9 cellular contexts compared by ENCODE assay signal in genomic region chr9:77291714-77292113, GRCh38.
DNase-seq lines count a peak whose midpoint lies in the region; ATAC-seq and TF ChIP-seq lines count a peak whose summit lies in the region.
"Had no signal": no experiment of that assay in that cellular context is flagged by ENCODE, and none has a peak within 500 bp of the region (broad histone marks: within the 10 kb centered on the region; RNA-seq: fewer than 3 reads in every experiment).

No MANE protein-coding gene starts in this region.

- CTCF ChIA-PET in PC-3 (lab: Charles Lee), result no interaction called here

- DNase-seq in left ventricle myocardium inferior (no peak), right cardiac atrium (no peak), PC-3 (peak; percentile 51), fibroblast of pulmonary artery (ENCODE audit: low read depth) (peak; percentile 50), hypothalamus (lab: John Stamatoyannopoulos, UW) (no peak), DMS79 treated with DMSO at 0.1 percent for 48 hours (lab: John Stamatoyannopoulos, UW) (no peak)
- DNase-seq: immature natural killer cell had no signal

- H3K27ac ChIP-seq in left ventricle myocardium inferior (replicated peaks) (no peak overlapping the region), right cardiac atrium (ENCODE audit: low read length) (no peak overlapping the region), PC-3 (ENCODE audit: low read length) (no peak overlapping the region)

- no peaks in the 10 kb centered on the region for H3K9me2 ChIP-seq in PC-3 (replicated peaks; ENCODE audit: low read length)

- peaks cover 15% of the 10 kb centered on the region for H3K9me3 ChIP-seq in left ventricle myocardium inferior (replicated peaks)
- no peaks in the 10 kb centered on the region for H3K9me3 ChIP-seq in right cardiac atrium (ENCODE audit: control insufficient read depth, low read length)
- H3K9me3 ChIP-seq in PC-3 (ENCODE audit: low read length), result no peaks in the 10 kb centered on the region

- no TSS peak for BruUV-seq in PC-3 (replicated peaks; lab: Mats Ljungman, UMichigan)

- 57% methylated on average over 1 of the region's 1 CpG for WGBS in right cardiac atrium

- no peak overlapping the region for H2AFZ ChIP-seq in PC-3 (ENCODE audit: low read length)

- no peaks in the 10 kb centered on the region for H3F3A ChIP-seq in PC-3 (ENCODE audit: low read length, unreplicated experiment)

- H3K36me3 ChIP-seq in left ventricle myocardium inferior (peaks cover 31% of the 10 kb centered on the region), PC-3 (ENCODE audit: low read depth, low read length) (no peaks in the 10 kb centered on the region)

- ATAC-seq in right cardiac atrium (no peak), PC-3 (peak; percentile 82), HG02840 (IDR thresholded peaks at IDR 0.05; ENCODE audit: low FRiP score, unreplicated experiment) (no peak), GM21390 (IDR thresholded peaks at IDR 0.05; ENCODE audit: unreplicated experiment) (no peak)

- POLR2A ChIA-PET in PC-3 (lab: Charles Lee; ENCODE audit: unreplicated experiment), result no interaction called here

- H3K27me3 ChIP-seq in left ventricle myocardium inferior (ENCODE audit: low read depth) (no peaks in the 10 kb centered on the region), right cardiac atrium (ENCODE audit: control insufficient read depth, insufficient read depth) (no peaks in the 10 kb centered on the region), PC-3 (ENCODE audit: low read length) (no peaks in the 10 kb centered on the region)

- H3K4me1 ChIP-seq in left ventricle myocardium inferior (no peaks in the 10 kb centered on the region), right cardiac atrium (ENCODE audit: control insufficient read depth, insufficient read depth, low read length) (no peaks in the 10 kb centered on the region), PC-3 (ENCODE audit: insufficient read depth, low read length) (no peaks in the 10 kb centered on the region)

- intact Hi-C loops in left ventricle myocardium inferior (cut with micrococcal nuclease) (no loop called here), right cardiac atrium (cut with DNase I) (no loop called here), PC-3 (cut with micrococcal nuclease) (no loop called here)

- no peaks in the 10 kb centered on the region for H3K79me2 ChIP-seq in PC-3 (ENCODE audit: low read length)

- TF ChIP-seq CTCF in left ventricle myocardium inferior (IDR thresholded peaks at IDR 0.05; ENCODE audit: borderline replicate concordance) (peak; percentile 22), PC-3 (conservative IDR thresholded peaks at IDR 0.05; ENCODE audit: low read depth, low read length) (peak; percentile 66), fibroblast of pulmonary artery (IDR thresholded peaks at IDR 0.05; ENCODE audit: low read length, missing control alignments) (peak; percentile 55)

- H3K4me3 ChIP-seq in left ventricle myocardium inferior (no peak overlapping the region), right cardiac atrium (ENCODE audit: low read length) (no peak overlapping the region), PC-3 (ENCODE audit: low read length) (no peak overlapping the region), fibroblast of pulmonary artery (replicated peaks; ENCODE audit: low read depth, low read length) (no peak overlapping the region)

- H3K4me2 ChIP-seq in PC-3 (ENCODE audit: low read length), result no peak overlapping the region

- H4K20me1 ChIP-seq in PC-3 (ENCODE audit: low read length), result no peaks in the 10 kb centered on the region

- H3K9ac ChIP-seq in PC-3 (ENCODE audit: low read length), result no peak overlapping the region

Comparison
In these comparisons a context has a peak if more than half of its experiments do, and no peak if none do; other contexts are left out.
1. DNase-seq: peak in PC-3 (single experiment) and fibroblast of pulmonary artery (single experiment); none in left ventricle myocardium inferior (single experiment), right cardiac atrium (0 of 3), hypothalamus (0 of 51) and DMS79 treated with DMSO at 0.1 percent for 48 hours (single experiment).
2. Peak in every context shown above with its lines, with median percentiles within 50 percentile points of each other: CTCF ChIP-seq.